ENCODE assay signal across 1 cellular context in genomic region chr9:127159949-127160610, GRCh38.
TF ChIP-seq lines count a peak whose summit lies in the region.

No MANE protein-coding gene starts in this region.

TF ChIP-seq in GM23338, 12 proteins besides CTCF, POLR2A, EP300 and RAD21 (continued from another document):
- TF ChIP-seq ZNF462 (CRISPR knock-in tag; IDR thresholded peaks at IDR 0.05) (no peak), REST (IDR thresholded peaks at IDR 0.05; ENCODE audit: unreplicated experiment) (no peak), ZNF114 (CRISPR knock-in tag; IDR thresholded peaks at IDR 0.05) (no peak)
